Comparison of ENCODE assay signal across 28 cellular contexts in the genomic region with DNA sequence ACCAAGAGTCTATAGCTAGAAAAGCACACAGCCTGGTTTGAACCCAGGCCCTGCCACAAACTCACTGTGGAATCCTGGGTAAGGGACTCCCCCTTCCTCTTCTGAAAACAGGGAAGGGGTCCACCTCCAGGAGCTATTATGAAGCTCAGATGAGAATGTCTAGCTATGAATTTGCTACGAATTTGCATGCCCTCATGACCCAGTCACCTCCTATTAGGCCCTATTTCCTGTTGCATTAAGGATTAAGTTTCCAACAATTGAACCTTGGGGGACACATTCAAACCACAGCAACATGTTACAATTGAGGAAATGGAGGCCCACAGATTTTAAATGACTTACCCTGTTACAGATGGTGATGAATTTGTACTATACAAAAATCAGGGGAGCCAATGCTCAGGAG. TPM values are rescaled to one million over a fixed set of nuclear protein-coding genes. Genes with fewer than 3 reads are reported as not detected.
DNase-seq lines count a peak whose midpoint lies in the region; ATAC-seq and TF ChIP-seq lines count a peak whose summit lies in the region.
"Had no signal": no experiment of that assay in that cellular context is flagged by ENCODE, and none has a peak within 500 bp of the region (broad histone marks: within the 10 kb centered on the region; RNA-seq: fewer than 3 reads in every experiment).

No MANE protein-coding gene starts in this region.

- H3K4me3 Mint-ChIP-seq in activated CD8-positive, alpha-beta T cell treated with anti-CD3 and anti-CD28 coated beads for 36 hours: peak overlapping the region; percentile 15
- no peak overlapping the region for H3K4me3 Mint-ChIP-seq in activated CD8-positive, alpha-beta T cell treated with anti-CD3 and anti-CD28 coated beads, Interleukin-2, amount 10 ng/mL, durations not matched to agents 7 days and 5 days
- H3K4me3 Mint-ChIP-seq in activated T-helper 1 cell treated with anti-CD3 and anti-CD28 coated beads, Interleukin-12 subunit alpha, Interleukin-12 subunit beta, Interleukin-2, Interleukin-4 antibody, amounts not matched to agents 30 ng/mL and 10 ng/mL and 1 ng/mL, durations not matched to agents 14 hours and 24 hours and 36 hours: no peak overlapping the region
- H3K4me3 Mint-ChIP-seq: stimulated activated naive CD8-positive, alpha-beta T cell treated with anti-CD3 and anti-CD28 coated beads, Interleukin-15, Interleukin-2, amounts not matched to agents 100 ng/mL and 50 ng/mL, for 24 hours; T-helper 1 cell treated with Interleukin-12 subunit alpha and Interleukin-12 subunit beta and Interleukin-4 antibody, amounts not matched to agents 30 μg/mL and 1 μg/mL, for 36 hours had no signal

- TF ChIP-seq POLR2A in spleen (IDR thresholded peaks at IDR 0.05): no peak

- DNase-seq in activated CD8-positive, alpha-beta T cell treated with anti-CD3 and anti-CD28 coated beads for 36 hours: no peak
- no peak for DNase-seq in activated CD8-positive, alpha-beta T cell treated with anti-CD3 and anti-CD28 coated beads, Interleukin-2, amount 10 ng/mL, durations not matched to agents 7 days and 5 days
- DNase-seq in GM12865 (ENCODE audit: low read depth): peak; percentile 60
- DNase-seq in activated T-helper 1 cell treated with anti-CD3 and anti-CD28 coated beads, Interleukin-12 subunit alpha, Interleukin-12 subunit beta, Interleukin-2, Interleukin-4 antibody, amounts not matched to agents 30 ng/mL and 10 ng/mL and 1 ng/mL, durations not matched to agents 14 hours and 24 hours and 36 hours (ENCODE audit: low spot score): no peak
- no peak for DNase-seq in spleen
- no peak for DNase-seq in SIG-M5 (lab: John Stamatoyannopoulos, UW)
- DNase-seq in SW480 (ENCODE audit: low spot score): no peak
- DNase-seq: activated CD4-positive, alpha-beta T cell treated with anti-CD3 and anti-CD28 coated beads for 4 hours; activated effector memory CD4-positive, alpha-beta T cell treated with Interleukin-2 at 50 U/mL for 16 hours; AML-193; central memory CD4-positive, alpha-beta T cell; DMS79 treated with DMSO at 0.1 percent for 48 hours; GM23248; hippocampal formation; immature natural killer cell; NCI-H1436; NCI-H2081 treated with DMSO at 0.1 percent for 48 hours; NCI-H345; NCI-H748 treated with DMSO at 0.1 percent for 48 hours; RPMI8226; uterus had no signal

- ATAC-seq in activated CD8-positive, alpha-beta T cell treated with anti-CD3 and anti-CD28 coated beads for 36 hours: no peak
- ATAC-seq in activated CD8-positive, alpha-beta T cell treated with anti-CD3 and anti-CD28 coated beads, Interleukin-2, amount 10 ng/mL, durations not matched to agents 7 days and 5 days: no peak
- no peak for ATAC-seq in esophagus mucosa
- ATAC-seq: gastroesophageal sphincter, left lobe of liver had no signal

- no peaks in the 10 kb centered on the region for H3K27me3 Mint-ChIP-seq in activated CD8-positive, alpha-beta T cell treated with anti-CD3 and anti-CD28 coated beads for 36 hours
- no peaks in the 10 kb centered on the region for H3K27me3 Mint-ChIP-seq in activated CD8-positive, alpha-beta T cell treated with anti-CD3 and anti-CD28 coated beads, Interleukin-2, amount 10 ng/mL, durations not matched to agents 7 days and 5 days (ENCODE audit: low read depth)
- H3K27me3 Mint-ChIP-seq in activated T-helper 1 cell treated with anti-CD3 and anti-CD28 coated beads, Interleukin-12 subunit alpha, Interleukin-12 subunit beta, Interleukin-2, Interleukin-4 antibody, amounts not matched to agents 30 ng/mL and 10 ng/mL and 1 ng/mL, durations not matched to agents 14 hours and 24 hours and 36 hours (ENCODE audit: insufficient read depth): no peaks in the 10 kb centered on the region
- H3K27me3 Mint-ChIP-seq: stimulated activated naive CD8-positive, alpha-beta T cell treated with anti-CD3 and anti-CD28 coated beads, Interleukin-15, Interleukin-2, amounts not matched to agents 100 ng/mL and 50 ng/mL, for 24 hours had no signal

- intact Hi-C loops in activated CD8-positive, alpha-beta T cell treated with anti-CD3 and anti-CD28 coated beads for 36 hours (cut with micrococcal nuclease): loop anchor here (5.0 kb wide), 2 partner anchors 41 to 44 kb away; no protein-coding TSS in a partner anchor
- intact Hi-C loops in activated T-helper 1 cell treated with anti-CD3 and anti-CD28 coated beads, Interleukin-12 subunit alpha, Interleukin-12 subunit beta, Interleukin-2, Interleukin-4 antibody, amounts not matched to agents 30 ng/mL and 10 ng/mL and 1 ng/mL, durations not matched to agents 14 hours and 24 hours and 36 hours (cut with micrococcal nuclease): loop anchor here (5.0 kb wide), 2 partner anchors 64 to 124 kb away; no protein-coding TSS in a partner anchor
- intact Hi-C loops in spleen (cut with DNase I; ENCODE audit: low total_unique reads): no loop called here

- TF ChIP-seq CTCF in activated CD8-positive, alpha-beta T cell treated with anti-CD3 and anti-CD28 coated beads for 36 hours (IDR thresholded peaks at IDR 0.05): no peak
- TF ChIP-seq CTCF in GM12865 (IDR thresholded peaks at IDR 0.05; ENCODE audit: insufficient read depth, low read depth, low read length, missing control alignments) (no peak), spleen (IDR thresholded peaks at IDR 0.05 in 8 of 11, conservative IDR thresholded peaks at IDR 0.05 in 3 of 11) (no peak)

- peaks cover 17% of the 10 kb centered on the region for H3K9me3 Mint-ChIP-seq in activated CD8-positive, alpha-beta T cell treated with anti-CD3 and anti-CD28 coated beads for 36 hours
- H3K9me3 Mint-ChIP-seq in activated CD8-positive, alpha-beta T cell treated with anti-CD3 and anti-CD28 coated beads, Interleukin-2, amount 10 ng/mL, durations not matched to agents 7 days and 5 days (ENCODE audit: insufficient read depth): peaks cover 8% of the 10 kb centered on the region
- no peaks in the 10 kb centered on the region for H3K9me3 Mint-ChIP-seq in activated T-helper 1 cell treated with anti-CD3 and anti-CD28 coated beads, Interleukin-12 subunit alpha, Interleukin-12 subunit beta, Interleukin-2, Interleukin-4 antibody, amounts not matched to agents 30 ng/mL and 10 ng/mL and 1 ng/mL, durations not matched to agents 14 hours and 24 hours and 36 hours
- H3K9me3 Mint-ChIP-seq: immature natural killer cell had no signal

- CTCF ChIA-PET in activated CD8-positive, alpha-beta T cell treated with anti-CD3 and anti-CD28 coated beads for 36 hours (lab: Charles Lee): no interaction called here
- CTCF ChIA-PET in activated CD8-positive, alpha-beta T cell treated with anti-CD3 and anti-CD28 coated beads, Interleukin-2, amount 10 ng/mL, durations not matched to agents 7 days and 5 days (lab: Charles Lee): interaction anchor here (1.1 kb wide), 1 partner anchor 15 kb away, joined by 3 read pairs; no protein-coding TSS in a partner anchor

- H3K4me3 ChIP-seq in GM12865 (ENCODE audit: low read depth, low read length) (peak overlapping the region; percentile 48), spleen (peak overlapping the region in 1 of 8 donors; percentile 27)
- H3K4me3 ChIP-seq: gastroesophageal sphincter, GM23248, thoracic aorta, uterus had no signal

- peaks cover 34 to 100% (median 86%) of the 10 kb centered on the region in 6 donors for H3K4me1 ChIP-seq in spleen
- H3K4me1 ChIP-seq: uterus had no signal

- H3K36me3 Mint-ChIP-seq in activated CD8-positive, alpha-beta T cell treated with anti-CD3 and anti-CD28 coated beads for 36 hours (ENCODE audit: low read depth): peaks cover 45% of the 10 kb centered on the region
- H3K36me3 Mint-ChIP-seq in activated CD8-positive, alpha-beta T cell treated with anti-CD3 and anti-CD28 coated beads, Interleukin-2, amount 10 ng/mL, durations not matched to agents 7 days and 5 days (ENCODE audit: low read depth): peaks cover 48% of the 10 kb centered on the region
- peaks cover 34% of the 10 kb centered on the region for H3K36me3 Mint-ChIP-seq in activated T-helper 1 cell treated with anti-CD3 and anti-CD28 coated beads, Interleukin-12 subunit alpha, Interleukin-12 subunit beta, Interleukin-2, Interleukin-4 antibody, amounts not matched to agents 30 ng/mL and 10 ng/mL and 1 ng/mL, durations not matched to agents 14 hours and 24 hours and 36 hours (ENCODE audit: low read depth)

- H3K27ac ChIP-seq in spleen: peak overlapping the region in 6 of 8 donors; percentile 51 to 78 (median 62)
- H3K27ac ChIP-seq: gastroesophageal sphincter, GM23248, KMS-11, thoracic aorta, uterus had no signal

- 9 to 41% (median 23%) methylated on average over 1 of the region's 1 CpG for whole genome bisulfite sequencing in spleen, 5 donors

- no peak overlapping the region for H3K27ac Mint-ChIP-seq in activated CD8-positive, alpha-beta T cell treated with anti-CD3 and anti-CD28 coated beads for 36 hours
- no peak overlapping the region for H3K27ac Mint-ChIP-seq in activated CD8-positive, alpha-beta T cell treated with anti-CD3 and anti-CD28 coated beads, Interleukin-2, amount 10 ng/mL, durations not matched to agents 7 days and 5 days
- H3K27ac Mint-ChIP-seq in activated T-helper 1 cell treated with anti-CD3 and anti-CD28 coated beads, Interleukin-12 subunit alpha, Interleukin-12 subunit beta, Interleukin-2, Interleukin-4 antibody, amounts not matched to agents 30 ng/mL and 10 ng/mL and 1 ng/mL, durations not matched to agents 14 hours and 24 hours and 36 hours: peak overlapping the region; percentile 55

- H3K9me3 ChIP-seq in spleen: peaks cover 0 to 10% (median 2%) of the 10 kb centered on the region in 8 donors
- H3K9me3 ChIP-seq: gastroesophageal sphincter, thoracic aorta, uterus had no signal

- no peaks in the 10 kb centered on the region for H3K27me3 ChIP-seq in spleen (replicated peaks in 1 of 7)
- H3K27me3 ChIP-seq: uterus had no signal

- H3K36me3 ChIP-seq in spleen: peaks cover 0 to 26% (median 0%) of the 10 kb centered on the region in 6 donors
- H3K36me3 ChIP-seq: gastroesophageal sphincter, thoracic aorta, uterus had no signal

- H3K4me1 Mint-ChIP-seq in activated CD8-positive, alpha-beta T cell treated with anti-CD3 and anti-CD28 coated beads for 36 hours (ENCODE audit: low read depth): peaks cover 29% of the 10 kb centered on the region
- peaks cover 36% of the 10 kb centered on the region for H3K4me1 Mint-ChIP-seq in activated CD8-positive, alpha-beta T cell treated with anti-CD3 and anti-CD28 coated beads, Interleukin-2, amount 10 ng/mL, durations not matched to agents 7 days and 5 days (ENCODE audit: low read depth)
- peaks cover 17% of the 10 kb centered on the region for H3K4me1 Mint-ChIP-seq in activated T-helper 1 cell treated with anti-CD3 and anti-CD28 coated beads, Interleukin-12 subunit alpha, Interleukin-12 subunit beta, Interleukin-2, Interleukin-4 antibody, amounts not matched to agents 30 ng/mL and 10 ng/mL and 1 ng/mL, durations not matched to agents 14 hours and 24 hours and 36 hours (ENCODE audit: low read depth)
- H3K4me1 Mint-ChIP-seq: immature natural killer cell had no signal

- POLR2A ChIA-PET in activated CD8-positive, alpha-beta T cell treated with anti-CD3 and anti-CD28 coated beads for 36 hours (lab: Charles Lee): interaction anchor here (0.6 to 1.9 kb wide), 5 partner anchors 9 to 36 kb away, joined by 3 to 5 read pairs (median 4); no protein-coding TSS in a partner anchor
- POLR2A ChIA-PET in activated CD8-positive, alpha-beta T cell treated with anti-CD3 and anti-CD28 coated beads, Interleukin-2, amount 10 ng/mL, durations not matched to agents 7 days and 5 days (lab: Charles Lee): no interaction called here

RNA-seq across cellular contexts. Expression of a gene that starts 46.2 kb away (rescaled TPM):
- 10 to 100 TPM; 79.7 to 80.5 TPM for total RNA-seq in activated CD8-positive, alpha-beta T cell treated with anti-CD3 and anti-CD28 coated beads for 36 hours
- total RNA-seq in activated CD8-positive, alpha-beta T cell treated with anti-CD3 and anti-CD28 coated beads, Interleukin-2, amount 10 ng/mL, durations not matched to agents 7 days and 5 days: 100 to 1,000 TPM; 146 to 152 TPM
- 68.2 and 69.4 TPM in 2 replicates for total RNA-seq in activated T-helper 1 cell treated with anti-CD3 and anti-CD28 coated beads, Interleukin-12 subunit alpha, Interleukin-12 subunit beta, Interleukin-2, Interleukin-4 antibody, amounts not matched to agents 30 ng/mL and 10 ng/mL and 1 ng/mL, durations not matched to agents 14 hours and 24 hours and 36 hours
- total RNA-seq in spleen (100 to 1,000 TPM; 116 to 279 (median 166) TPM), esophagus mucosa (2.7 TPM)
- polyA plus RNA-seq in spleen: 10 to 100 TPM; 36.7 to 76.7 (median 49.7) TPM

Comparison
In these comparisons a context has a peak if more than half of its experiments do, and no peak if none do; other contexts are left out.
1. RNA of a gene that starts 46.2 kb away (total RNA-seq): 116 to 279 TPM in spleen, 146 to 152 TPM in activated CD8-positive, alpha-beta T cell treated with anti-CD3 and anti-CD28 coated beads, Interleukin-2, amount 10 ng/mL, durations not matched to agents 7 days and 5 days, 79.7 to 80.5 TPM in activated CD8-positive, alpha-beta T cell treated with anti-CD3 and anti-CD28 coated beads for 36 hours and 68.2 to 69.4 TPM in activated T-helper 1 cell treated with anti-CD3 and anti-CD28 coated beads, Interleukin-12 subunit alpha, Interleukin-12 subunit beta, Interleukin-2, Interleukin-4 antibody, amounts not matched to agents 30 ng/mL and 10 ng/mL and 1 ng/mL, durations not matched to agents 14 hours and 24 hours and 36 hours; 2.7 TPM in esophagus mucosa (single experiment); every median in the first group is over 10 times any median in the second.